In genomic region chr3:3665546-3665945, GRCh38 we compare ENCODE assay signal across 27 cellular contexts.
DNase-seq lines count a peak whose midpoint lies in the region; ATAC-seq and TF ChIP-seq lines count a peak whose summit lies in the region.
"Had no signal": no experiment of that assay in that cellular context is flagged by ENCODE, and none has a peak within 500 bp of the region (broad histone marks: within the 10 kb centered on the region; RNA-seq: fewer than 3 reads in every experiment).

No MANE protein-coding gene starts in this region.

- 70 to 89% methylated on average over 2 of the region's 2 CpGs for WGBS in transverse colon (ENCODE audit: low coverage in 1 of 2), 2 donors

- TF ChIP-seq EP300 in transverse colon (IDR thresholded peaks at IDR 0.05; ENCODE audit: low read depth), result no peak

- H3K4me3 Mint-ChIP-seq in T-helper 2 cell treated with Interferon-gamma antibody and Interleukin-4, amounts not matched to agents 5 μg/mL and 100 μg/mL, for 36 hours, result no peak overlapping the region
- H3K4me3 Mint-ChIP-seq: activated CD4-positive, alpha-beta T cell treated with anti-CD3 and anti-CD28 coated beads, Interleukin-2, amount 10 ng/mL, durations not matched to agents 24 days and 14 days; activated naive CD4-positive, alpha-beta T cell treated with anti-CD3 and anti-CD28 coated beads, Interleukin-2, amount 50 U/mL, for 24 hours; effector memory CD8-positive, alpha-beta T cell had no signal

- H3K27me3 Mint-ChIP-seq in T-helper 2 cell treated with Interferon-gamma antibody and Interleukin-4, amounts not matched to agents 5 μg/mL and 100 μg/mL, for 36 hours (ENCODE audit: low read depth), result no peaks in the 10 kb centered on the region
- H3K27me3 Mint-ChIP-seq: activated CD4-positive, alpha-beta T cell treated with anti-CD3 and anti-CD28 coated beads, Interleukin-2, amount 10 ng/mL, durations not matched to agents 24 days and 14 days; effector memory CD8-positive, alpha-beta T cell had no signal

- intact Hi-C loops in transverse colon (cut with DNase I; ENCODE audit: low total_unique reads), result no loop called here

- no peaks in the 10 kb centered on the region for H3K4me1 Mint-ChIP-seq in T-helper 2 cell treated with Interferon-gamma antibody and Interleukin-4, amounts not matched to agents 5 μg/mL and 100 μg/mL, for 36 hours (ENCODE audit: low read depth)
- H3K4me1 Mint-ChIP-seq: activated CD4-positive, alpha-beta T cell treated with anti-CD3 and anti-CD28 coated beads, Interleukin-2, amount 10 ng/mL, durations not matched to agents 24 days and 14 days had no signal

- DNase-seq in A172 (ENCODE audit: low spot score), result peak; percentile 62
- peak; percentile 13 for DNase-seq in NCI-H226
- peak; percentile 11 for DNase-seq in brain microvascular endothelial cell
- DNase-seq in kidney tubule cell (ENCODE audit: low spot score), result peak; percentile 81
- no peak for DNase-seq in transverse colon
- no peak for DNase-seq in NCI-H2227 (lab: John Stamatoyannopoulos, UW; ENCODE audit: unreplicated experiment)
- DNase-seq in T-helper 2 cell treated with Interferon-gamma antibody and Interleukin-4, amounts not matched to agents 5 μg/mL and 100 μg/mL, for 36 hours (ENCODE audit: low spot score), result no peak
- DNase-seq: 8988T; activated CD4-positive, alpha-beta T cell treated with anti-CD3 and anti-CD28 coated beads, Interleukin-2, amount 10 ng/mL, durations not matched to agents 24 days and 14 days; amniotic stem cell; Caco-2; cortex of kidney; DND-41; effector memory CD8-positive, alpha-beta T cell; glutamatergic neuron; kidney glomerular epithelial cell; NCI-H1092; NCI-H187; NCI-H2171 treated with DMSO at 0.1 percent for 48 hours; NCI-H524; stimulated activated naive CD4-positive, alpha-beta T cell; T-helper 9 cell had no signal

- no peaks in the 10 kb centered on the region for H3K36me3 Mint-ChIP-seq in T-helper 2 cell treated with Interferon-gamma antibody and Interleukin-4, amounts not matched to agents 5 μg/mL and 100 μg/mL, for 36 hours (ENCODE audit: low read depth)
- H3K36me3 Mint-ChIP-seq: activated naive CD4-positive, alpha-beta T cell treated with anti-CD3 and anti-CD28 coated beads, Interleukin-2, amount 50 U/mL, for 24 hours; natural killer cell treated with Interleukin-12 subunit alpha and Interleukin-12 subunit beta and Interleukin-15 and Interleukin-18, amount 100 ng/mL, for 72 hours had no signal

- H3K27ac Mint-ChIP-seq in T-helper 2 cell treated with Interferon-gamma antibody and Interleukin-4, amounts not matched to agents 5 μg/mL and 100 μg/mL, for 36 hours, result no peak overlapping the region
- H3K27ac Mint-ChIP-seq: activated CD4-positive, alpha-beta T cell treated with anti-CD3 and anti-CD28 coated beads, Interleukin-2, amount 10 ng/mL, durations not matched to agents 24 days and 14 days; activated naive CD4-positive, alpha-beta T cell treated with anti-CD3 and anti-CD28 coated beads, Interleukin-2, amount 50 U/mL, for 24 hours; effector memory CD8-positive, alpha-beta T cell had no signal

- H3K4me3 ChIP-seq in brain microvascular endothelial cell (ENCODE audit: low read depth, low read length) (no peak overlapping the region), transverse colon (no peak overlapping the region)
- H3K4me3 ChIP-seq: lower lobe of right lung had no signal

- H3K27ac ChIP-seq in brain microvascular endothelial cell, result no peak overlapping the region
- H3K27ac ChIP-seq in transverse colon, result no peak overlapping the region
- H3K27ac ChIP-seq: C4-2B, lower lobe of right lung had no signal

- no peaks in the 10 kb centered on the region for H3K4me1 ChIP-seq in transverse colon
- H3K4me1 ChIP-seq: Caco-2, lower lobe of right lung had no signal

- ATAC-seq in GM19463 (IDR thresholded peaks at IDR 0.05; ENCODE audit: unreplicated experiment), result no peak
- ATAC-seq: effector memory CD8-positive, alpha-beta T cell; lower lobe of right lung had no signal

- H3K27me3 ChIP-seq in brain microvascular endothelial cell (replicated peaks), result no peaks in the 10 kb centered on the region
- no peaks in the 10 kb centered on the region for H3K27me3 ChIP-seq in transverse colon

- H3K9me3 Mint-ChIP-seq in T-helper 2 cell treated with Interferon-gamma antibody and Interleukin-4, amounts not matched to agents 5 μg/mL and 100 μg/mL, for 36 hours, result peaks cover 3% of the 10 kb centered on the region
- H3K9me3 Mint-ChIP-seq: activated CD4-positive, alpha-beta T cell treated with anti-CD3 and anti-CD28 coated beads, Interleukin-2, amount 10 ng/mL, durations not matched to agents 24 days and 14 days; activated naive CD4-positive, alpha-beta T cell treated with anti-CD3 and anti-CD28 coated beads, Interleukin-2, amount 50 U/mL, for 24 hours had no signal

- in situ Hi-C loops in brain microvascular endothelial cell (cut with HindIII; ENCODE audit: low pct_ligation_motif_present, low sequenced_read_pairs) (no loop called here), transverse colon (cut with MboI; ENCODE audit: low pct_ligation_motif_present in 1 of 4, low pct_unique_long_range_greater_than_20kb in 1 of 4, low sequenced_read_pairs in 3 of 4) (no loop called here)

- no peak for TF ChIP-seq POLR2A in transverse colon (IDR thresholded peaks at IDR 0.05)

- H3K36me3 ChIP-seq in brain microvascular endothelial cell (replicated peaks) (no peaks in the 10 kb centered on the region), transverse colon (no peaks in the 10 kb centered on the region)
- H3K36me3 ChIP-seq: lower lobe of right lung had no signal

- TF ChIP-seq CTCF in brain microvascular endothelial cell (IDR thresholded peaks at IDR 0.05; ENCODE audit: low read depth, low read length, missing control alignments) (no peak), transverse colon (IDR thresholded peaks at IDR 0.05) (no peak)

- H3K9me3 ChIP-seq in transverse colon, result no peaks in the 10 kb centered on the region
- H3K9me3 ChIP-seq: Caco-2, lower lobe of right lung had no signal

Comparison
In these comparisons a context has a peak if more than half of its experiments do, and no peak if none do; other contexts are left out.
1. DNase-seq: peak in A172 (single experiment), NCI-H226 (single experiment), brain microvascular endothelial cell (single experiment) and kidney tubule cell (single experiment); none in transverse colon (single experiment), NCI-H2227 (single experiment) and T-helper 2 cell treated with Interferon-gamma antibody and Interleukin-4, amounts not matched to agents 5 μg/mL and 100 μg/mL, for 36 hours (single experiment).